1 cellular context compared by ENCODE assay signal in the genomic region with DNA sequence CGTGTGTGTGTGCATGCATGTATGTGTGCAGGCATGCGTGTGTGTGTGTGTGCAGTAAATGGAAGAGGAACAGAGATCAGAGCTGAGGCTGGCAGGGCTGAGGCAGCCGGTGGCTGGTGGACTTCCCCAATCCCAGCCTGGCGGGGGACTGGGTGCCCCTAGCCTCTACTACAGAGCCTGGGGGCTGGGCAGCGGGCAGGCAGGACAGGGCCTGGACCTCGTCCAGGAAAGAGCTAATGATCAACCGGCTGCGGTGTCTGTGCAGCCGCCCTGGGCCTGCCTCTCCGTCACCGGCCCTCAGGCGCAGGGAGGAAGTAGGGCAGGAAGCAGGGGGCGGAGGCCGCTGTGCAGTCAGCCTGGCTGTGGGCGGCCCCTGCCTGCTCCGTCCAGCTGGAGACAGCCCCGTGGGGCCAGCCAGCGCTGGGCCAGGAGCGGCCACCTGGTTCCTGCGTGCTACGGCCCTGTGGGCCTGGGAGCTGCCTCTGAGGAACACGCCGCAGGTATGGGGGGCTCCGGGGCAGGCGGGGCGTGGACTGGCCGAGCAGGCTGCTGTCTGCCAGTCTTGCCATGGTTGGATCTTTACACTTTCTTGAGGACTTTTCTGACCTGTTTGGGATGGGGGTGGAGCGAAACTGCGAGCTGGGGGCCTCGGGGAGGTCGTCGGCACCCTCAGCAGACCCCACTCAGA.
TF ChIP-seq lines count a peak whose summit lies in the region.

Gene SH3TC1 (plus strand): TSS at position 385 of the 688 bp plus-strand sequence. CDS start 5,905 bp downstream, outside the sequence.

TF ChIP-seq in HepG2, 621 proteins besides CTCF, POLR2A, EP300 and RAD21 (continued from another document and continues in another):
- TF ChIP-seq, protein P1, sequence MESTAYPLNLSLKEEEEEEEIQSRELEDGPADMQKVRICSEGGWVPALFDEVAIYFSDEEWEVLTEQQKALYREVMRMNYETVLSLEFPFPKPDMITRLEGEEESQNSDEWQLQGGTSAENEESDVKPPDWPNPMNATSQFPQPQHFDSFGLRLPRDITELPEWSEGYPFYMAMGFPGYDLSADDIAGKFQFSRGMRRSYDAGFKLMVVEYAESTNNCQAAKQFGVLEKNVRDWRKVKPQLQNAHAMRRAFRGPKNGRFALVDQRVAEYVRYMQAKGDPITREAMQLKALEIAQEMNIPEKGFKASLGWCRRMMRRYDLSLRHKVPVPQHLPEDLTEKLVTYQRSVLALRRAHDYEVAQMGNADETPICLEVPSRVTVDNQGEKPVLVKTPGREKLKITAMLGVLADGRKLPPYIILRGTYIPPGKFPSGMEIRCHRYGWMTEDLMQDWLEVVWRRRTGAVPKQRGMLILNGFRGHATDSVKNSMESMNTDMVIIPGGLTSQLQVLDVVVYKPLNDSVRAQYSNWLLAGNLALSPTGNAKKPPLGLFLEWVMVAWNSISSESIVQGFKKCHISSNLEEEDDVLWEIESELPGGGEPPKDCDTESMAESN (CRISPR knock-in tag; conservative IDR thresholded peaks at IDR 0.05): no peak; the same call in 1 of the 2 replicates
- TF ChIP-seq GATAD1 (CRISPR knock-in tag; IDR thresholded peaks at IDR 0.05) (peak; percentile 68), ZNF33B (CRISPR knock-in tag; IDR thresholded peaks at IDR 0.05) (no peak), ONECUT2 (CRISPR knock-in tag; IDR thresholded peaks at IDR 0.05) (no peak), ZFP82 (CRISPR knock-in tag; IDR thresholded peaks at IDR 0.05; ENCODE audit: borderline replicate concordance) (peak; percentile 44; the same call in 1 of the 2 replicates), NCOR1 (IDR thresholded peaks at IDR 0.05; ENCODE audit: borderline replicate concordance, low read length) (peak; percentile 29; the same call in 1 of the 2 replicates), ZMYM4 (CRISPR knock-in tag; IDR thresholded peaks at IDR 0.05) (peak; percentile 71), ZNF558 (CRISPR knock-in tag; IDR thresholded peaks at IDR 0.05; ENCODE audit: borderline replicate concordance) (no peak), ZBTB37 (CRISPR knock-in tag; IDR thresholded peaks at IDR 0.05) (no peak), IRF9 (CRISPR knock-in tag; IDR thresholded peaks at IDR 0.05; ENCODE audit: borderline replicate concordance) (peak; percentile 93), ZNF713 (CRISPR knock-in tag; IDR thresholded peaks at IDR 0.05) (no peak), CCDC6 (CRISPR knock-in tag; IDR thresholded peaks at IDR 0.05) (peak; percentile 82), KAT2B (IDR thresholded peaks at IDR 0.05; ENCODE audit: borderline replicate concordance, low read depth, low read length) (no peak), ZBTB3 (CRISPR knock-in tag; IDR thresholded peaks at IDR 0.05; ENCODE audit: borderline replicate concordance, low read depth) (peak; percentile 46; the same call in 1 of the 2 replicates), SKI (IDR thresholded peaks at IDR 0.05; ENCODE audit: partially characterized antibody) (peak; percentile 74), HMGA1 (CRISPR knock-in tag; conservative IDR thresholded peaks at IDR 0.05) (no peak), RXRB (CRISPR knock-in tag; IDR thresholded peaks at IDR 0.05; ENCODE audit: borderline replicate concordance) (peak; percentile 72), MTA1 (CRISPR knock-in tag; IDR thresholded peaks at IDR 0.05; ENCODE audit: borderline replicate concordance) (no peak; the same call in 1 of the 2 replicates), DBP (CRISPR knock-in tag; IDR thresholded peaks at IDR 0.05; ENCODE audit: not compliant biosample characterization) (peak; percentile 67), FIP1L1 (IDR thresholded peaks at IDR 0.05; ENCODE audit: borderline replicate concordance, insufficient read depth, low read depth, low read length) (no peak), KLF13 (CRISPR knock-in tag; IDR thresholded peaks at IDR 0.05) (no peak), MTF2 (CRISPR knock-in tag; IDR thresholded peaks at IDR 0.05; ENCODE audit: borderline replicate concordance) (peak; percentile 51; the same call in 1 of the 2 replicates), ZNF83 (CRISPR knock-in tag; IDR thresholded peaks at IDR 0.05; ENCODE audit: borderline replicate concordance) (no peak), ZSCAN31 (CRISPR knock-in tag; IDR thresholded peaks at IDR 0.05; ENCODE audit: low read depth) (peak; percentile 37), SUZ12 (IDR thresholded peaks at IDR 0.05; ENCODE audit: low read depth, low read length) (no peak), TFDP1 (CRISPR knock-in tag; IDR thresholded peaks at IDR 0.05; ENCODE audit: borderline replicate concordance) (peak; percentile 60; the same call in 1 of the 2 replicates), ZFP36L1 (CRISPR knock-in tag; IDR thresholded peaks at IDR 0.05) (no peak; the same call in 1 of the 2 replicates), STAT6 (CRISPR knock-in tag; IDR thresholded peaks at IDR 0.05; ENCODE audit: borderline replicate concordance) (no peak), ZNF552 (CRISPR knock-in tag; IDR thresholded peaks at IDR 0.05; ENCODE audit: borderline replicate concordance) (peak; percentile 79), NCOA1 (CRISPR knock-in tag; IDR thresholded peaks at IDR 0.05) (no peak), PTBP1 (IDR thresholded peaks at IDR 0.05; ENCODE audit: low read depth, low read length, poor library complexity, severe bottlenecking) (peak; percentile 55), ZNF703 (CRISPR knock-in tag; IDR thresholded peaks at IDR 0.05; ENCODE audit: borderline replicate concordance) (peak; percentile 20; the same call in 1 of the 2 replicates)
- TF ChIP-seq, protein P2, sequence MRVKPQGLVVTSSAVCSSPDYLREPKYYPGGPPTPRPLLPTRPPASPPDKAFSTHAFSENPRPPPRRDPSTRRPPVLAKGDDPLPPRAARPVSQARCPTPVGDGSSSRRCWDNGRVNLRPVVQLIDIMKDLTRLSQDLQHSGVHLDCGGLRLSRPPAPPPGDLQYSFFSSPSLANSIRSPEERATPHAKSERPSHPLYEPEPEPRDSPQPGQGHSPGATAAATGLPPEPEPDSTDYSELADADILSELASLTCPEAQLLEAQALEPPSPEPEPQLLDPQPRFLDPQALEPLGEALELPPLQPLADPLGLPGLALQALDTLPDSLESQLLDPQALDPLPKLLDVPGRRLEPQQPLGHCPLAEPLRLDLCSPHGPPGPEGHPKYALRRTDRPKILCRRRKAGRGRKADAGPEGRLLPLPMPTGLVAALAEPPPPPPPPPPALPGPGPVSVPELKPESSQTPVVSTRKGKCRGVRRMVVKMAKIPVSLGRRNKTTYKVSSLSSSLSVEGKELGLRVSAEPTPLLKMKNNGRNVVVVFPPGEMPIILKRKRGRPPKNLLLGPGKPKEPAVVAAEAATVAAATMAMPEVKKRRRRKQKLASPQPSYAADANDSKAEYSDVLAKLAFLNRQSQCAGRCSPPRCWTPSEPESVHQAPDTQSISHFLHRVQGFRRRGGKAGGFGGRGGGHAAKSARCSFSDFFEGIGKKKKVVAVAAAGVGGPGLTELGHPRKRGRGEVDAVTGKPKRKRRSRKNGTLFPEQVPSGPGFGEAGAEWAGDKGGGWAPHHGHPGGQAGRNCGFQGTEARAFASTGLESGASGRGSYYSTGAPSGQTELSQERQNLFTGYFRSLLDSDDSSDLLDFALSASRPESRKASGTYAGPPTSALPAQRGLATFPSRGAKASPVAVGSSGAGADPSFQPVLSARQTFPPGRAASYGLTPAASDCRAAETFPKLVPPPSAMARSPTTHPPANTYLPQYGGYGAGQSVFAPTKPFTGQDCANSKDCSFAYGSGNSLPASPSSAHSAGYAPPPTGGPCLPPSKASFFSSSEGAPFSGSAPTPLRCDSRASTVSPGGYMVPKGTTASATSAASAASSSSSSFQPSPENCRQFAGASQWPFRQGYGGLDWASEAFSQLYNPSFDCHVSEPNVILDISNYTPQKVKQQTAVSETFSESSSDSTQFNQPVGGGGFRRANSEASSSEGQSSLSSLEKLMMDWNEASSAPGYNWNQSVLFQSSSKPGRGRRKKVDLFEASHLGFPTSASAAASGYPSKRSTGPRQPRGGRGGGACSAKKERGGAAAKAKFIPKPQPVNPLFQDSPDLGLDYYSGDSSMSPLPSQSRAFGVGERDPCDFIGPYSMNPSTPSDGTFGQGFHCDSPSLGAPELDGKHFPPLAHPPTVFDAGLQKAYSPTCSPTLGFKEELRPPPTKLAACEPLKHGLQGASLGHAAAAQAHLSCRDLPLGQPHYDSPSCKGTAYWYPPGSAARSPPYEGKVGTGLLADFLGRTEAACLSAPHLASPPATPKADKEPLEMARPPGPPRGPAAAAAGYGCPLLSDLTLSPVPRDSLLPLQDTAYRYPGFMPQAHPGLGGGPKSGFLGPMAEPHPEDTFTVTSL (CRISPR knock-in tag; IDR thresholded peaks at IDR 0.05; ENCODE audit: borderline replicate concordance): peak; percentile 55; the same call in 1 of the 2 replicates
- TF ChIP-seq, protein P3, sequence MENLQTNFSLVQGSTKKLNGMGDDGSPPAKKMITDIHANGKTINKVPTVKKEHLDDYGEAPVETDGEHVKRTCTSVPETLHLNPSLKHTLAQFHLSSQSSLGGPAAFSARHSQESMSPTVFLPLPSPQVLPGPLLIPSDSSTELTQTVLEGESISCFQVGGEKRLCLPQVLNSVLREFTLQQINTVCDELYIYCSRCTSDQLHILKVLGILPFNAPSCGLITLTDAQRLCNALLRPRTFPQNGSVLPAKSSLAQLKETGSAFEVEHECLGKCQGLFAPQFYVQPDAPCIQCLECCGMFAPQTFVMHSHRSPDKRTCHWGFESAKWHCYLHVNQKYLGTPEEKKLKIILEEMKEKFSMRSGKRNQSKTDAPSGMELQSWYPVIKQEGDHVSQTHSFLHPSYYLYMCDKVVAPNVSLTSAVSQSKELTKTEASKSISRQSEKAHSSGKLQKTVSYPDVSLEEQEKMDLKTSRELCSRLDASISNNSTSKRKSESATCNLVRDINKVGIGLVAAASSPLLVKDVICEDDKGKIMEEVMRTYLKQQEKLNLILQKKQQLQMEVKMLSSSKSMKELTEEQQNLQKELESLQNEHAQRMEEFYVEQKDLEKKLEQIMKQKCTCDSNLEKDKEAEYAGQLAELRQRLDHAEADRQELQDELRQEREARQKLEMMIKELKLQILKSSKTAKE (CRISPR knock-in tag; IDR thresholded peaks at IDR 0.05; ENCODE audit: borderline replicate concordance): peak; percentile 78
- TF ChIP-seq, protein P4, sequence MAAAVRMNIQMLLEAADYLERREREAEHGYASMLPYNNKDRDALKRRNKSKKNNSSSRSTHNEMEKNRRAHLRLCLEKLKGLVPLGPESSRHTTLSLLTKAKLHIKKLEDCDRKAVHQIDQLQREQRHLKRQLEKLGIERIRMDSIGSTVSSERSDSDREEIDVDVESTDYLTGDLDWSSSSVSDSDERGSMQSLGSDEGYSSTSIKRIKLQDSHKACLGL (CRISPR knock-in tag; IDR thresholded peaks at IDR 0.05): peak; percentile 91; the same call in 1 of the 2 replicates
- TF ChIP-seq, protein P5, sequence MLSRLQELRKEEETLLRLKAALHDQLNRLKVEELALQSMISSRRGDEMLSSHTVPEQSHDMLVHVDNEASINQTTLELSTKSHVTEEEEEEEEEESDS (CRISPR knock-in tag; IDR thresholded peaks at IDR 0.05; ENCODE audit: borderline replicate concordance): no peak
- TF ChIP-seq, protein P6, sequence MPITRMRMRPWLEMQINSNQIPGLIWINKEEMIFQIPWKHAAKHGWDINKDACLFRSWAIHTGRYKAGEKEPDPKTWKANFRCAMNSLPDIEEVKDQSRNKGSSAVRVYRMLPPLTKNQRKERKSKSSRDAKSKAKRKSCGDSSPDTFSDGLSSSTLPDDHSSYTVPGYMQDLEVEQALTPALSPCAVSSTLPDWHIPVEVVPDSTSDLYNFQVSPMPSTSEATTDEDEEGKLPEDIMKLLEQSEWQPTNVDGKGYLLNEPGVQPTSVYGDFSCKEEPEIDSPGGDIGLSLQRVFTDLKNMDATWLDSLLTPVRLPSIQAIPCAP (CRISPR knock-in tag; IDR thresholded peaks at IDR 0.05; ENCODE audit: low read depth): peak; percentile 49; the same call in 1 of the 2 replicates
